Comparison of ENCODE assay signal across 7 cellular contexts in the genomic region with DNA sequence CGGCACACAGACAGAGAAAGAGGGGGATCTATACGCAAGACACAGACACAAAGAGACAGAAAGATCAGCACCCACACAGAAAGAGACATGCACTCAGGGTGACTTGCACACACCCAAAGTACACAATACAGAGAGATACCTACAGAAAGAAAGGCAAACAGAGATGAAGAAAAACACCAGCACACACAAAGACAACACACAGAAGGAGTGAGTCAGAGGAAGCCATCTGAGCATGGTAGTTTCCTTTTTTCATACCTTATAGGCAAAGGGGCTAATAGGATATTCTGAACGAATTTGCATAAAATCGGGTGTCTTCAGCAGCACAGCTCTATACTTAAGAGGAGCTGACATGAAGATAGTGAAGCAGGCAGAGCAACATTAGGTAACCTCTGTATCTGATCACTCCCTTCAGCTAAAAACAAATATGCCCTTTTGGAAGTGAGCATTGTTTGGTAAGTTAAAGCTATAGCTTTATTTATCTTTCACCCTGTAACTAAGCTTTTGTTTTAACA.
DNase-seq lines count a peak whose midpoint lies in the region; ATAC-seq, FAIRE-seq and TF ChIP-seq lines count a peak whose summit lies in the region.

No MANE protein-coding gene starts in this region.

- TF ChIP-seq CTCF in activated CD8-positive, alpha-beta T cell treated with anti-CD3 and anti-CD28 coated beads for 36 hours (IDR thresholded peaks at IDR 0.05): no peak
- no peak for TF ChIP-seq CTCF in nephron (IDR thresholded peaks at IDR 0.05; ENCODE audit: unreplicated experiment in 3 of 3)
- TF ChIP-seq CTCF in D721Med (IDR thresholded peaks at IDR 0.05; ENCODE audit: insufficient read depth, missing control alignments): no peak

- POLR2A ChIA-PET in activated CD8-positive, alpha-beta T cell treated with anti-CD3 and anti-CD28 coated beads for 36 hours (lab: Charles Lee): no interaction called here

- H3K4me1 Mint-ChIP-seq in activated CD8-positive, alpha-beta T cell treated with anti-CD3 and anti-CD28 coated beads for 36 hours (ENCODE audit: low read depth): peaks cover 7% of the 10 kb centered on the region
- peaks cover 17% of the 10 kb centered on the region for H3K4me1 Mint-ChIP-seq in nephron

- no peak for FAIRE-seq in D721Med (lab: Jason Lieb, UNC)

- intact Hi-C loops in activated CD8-positive, alpha-beta T cell treated with anti-CD3 and anti-CD28 coated beads for 36 hours (cut with micrococcal nuclease): no loop called here

- H3K4me3 Mint-ChIP-seq in activated CD8-positive, alpha-beta T cell treated with anti-CD3 and anti-CD28 coated beads for 36 hours: no peak overlapping the region
- H3K4me3 Mint-ChIP-seq in nephron: no peak overlapping the region

- ATAC-seq in GM18520 (IDR thresholded peaks at IDR 0.05; ENCODE audit: unreplicated experiment) (peak; percentile 48), HG02981 (IDR thresholded peaks at IDR 0.05; ENCODE audit: unreplicated experiment) (peak; percentile 82)
- peak; percentile 64 for ATAC-seq in activated CD8-positive, alpha-beta T cell treated with anti-CD3 and anti-CD28 coated beads for 36 hours

- CTCF ChIA-PET in activated CD8-positive, alpha-beta T cell treated with anti-CD3 and anti-CD28 coated beads for 36 hours (lab: Charles Lee): no interaction called here

- no peaks in the 10 kb centered on the region for H3K9me3 Mint-ChIP-seq in activated CD8-positive, alpha-beta T cell treated with anti-CD3 and anti-CD28 coated beads for 36 hours
- H3K9me3 Mint-ChIP-seq in nephron: no peaks in the 10 kb centered on the region

- H3K27me3 Mint-ChIP-seq in activated CD8-positive, alpha-beta T cell treated with anti-CD3 and anti-CD28 coated beads for 36 hours: no peaks in the 10 kb centered on the region
- no peaks in the 10 kb centered on the region for H3K27me3 Mint-ChIP-seq in nephron (ENCODE audit: low read depth)

- no peak overlapping the region for H3K27ac Mint-ChIP-seq in activated CD8-positive, alpha-beta T cell treated with anti-CD3 and anti-CD28 coated beads for 36 hours
- H3K27ac Mint-ChIP-seq in nephron: peak overlapping the region in 2 of 3 experiments; percentile 3 to 12

- peaks cover 40% of the 10 kb centered on the region for H3K36me3 Mint-ChIP-seq in activated CD8-positive, alpha-beta T cell treated with anti-CD3 and anti-CD28 coated beads for 36 hours (ENCODE audit: low read depth)
- peaks cover 31% of the 10 kb centered on the region for H3K36me3 Mint-ChIP-seq in nephron (ENCODE audit: low read depth)

- no peak for DNase-seq in activated CD8-positive, alpha-beta T cell treated with anti-CD3 and anti-CD28 coated beads for 36 hours
- DNase-seq in C1 segment of cervical spinal cord (lab: John Stamatoyannopoulos, UW) (no peak), SKM-1 (lab: John Stamatoyannopoulos, UW; ENCODE audit: unreplicated experiment) (no peak), D721Med (ENCODE audit: insufficient read length, low spot score) (no peak)
